Comparison of ENCODE assay signal across 8 cellular contexts in the genomic region with DNA sequence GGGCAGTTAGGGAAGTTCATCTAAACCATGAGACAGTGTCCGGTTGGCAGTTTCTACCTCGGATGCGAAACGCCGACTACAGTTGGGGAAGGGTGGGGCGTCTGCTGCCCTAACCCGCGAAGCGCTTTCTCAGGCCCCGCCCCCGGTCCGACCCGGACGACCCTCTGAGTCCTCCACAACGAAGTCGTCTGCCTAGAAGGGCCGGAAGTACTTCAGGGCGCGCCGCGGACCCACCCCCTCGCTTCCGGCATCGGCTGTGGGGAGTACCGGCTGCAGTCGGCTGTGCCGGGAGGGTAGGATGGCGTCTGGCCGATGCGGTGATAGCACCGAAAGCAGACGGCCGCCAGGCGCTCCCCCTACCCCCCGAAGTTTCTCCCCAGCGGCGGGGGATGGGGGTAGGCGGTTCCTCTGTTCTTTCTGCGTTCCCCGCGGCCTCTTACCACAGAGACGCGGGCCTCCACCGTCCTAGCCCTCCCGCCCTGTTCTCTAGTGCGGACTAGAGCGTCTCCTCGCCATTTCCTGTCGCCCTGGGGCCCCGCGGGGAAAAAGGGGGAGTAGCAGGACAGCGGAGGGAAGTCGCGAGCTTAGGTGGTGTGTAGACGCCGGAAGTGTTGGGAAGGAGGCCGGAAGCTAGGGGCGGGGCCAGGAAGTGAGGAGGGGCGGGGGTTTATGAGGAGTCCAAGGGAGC. TPM values are rescaled to one million over a fixed set of nuclear protein-coding genes. Genes with fewer than 3 reads are reported as not detected.
DNase-seq lines count a peak whose midpoint lies in the region; ATAC-seq, FAIRE-seq and TF ChIP-seq lines count a peak whose summit lies in the region.

TSS of gene TRIM41 (plus strand) at position 241 of the 688 bp plus-strand sequence. CDS start 719 bp downstream, outside the sequence.

- peak within 1 kb of the TSS; percentile 99 for H3K27ac Mint-ChIP-seq in activated CD8-positive, alpha-beta T cell treated with anti-CD3 and anti-CD28 coated beads, Interleukin-2, amount 10 ng/mL, durations not matched to agents 7 days and 5 days

- H3K4me3 ChIP-seq in BE2C (ENCODE audit: low read depth, low read length): peak within 1 kb of the TSS; percentile 89
- peak within 1 kb of the TSS; percentile 21 to 76 (median 64) for H3K4me3 ChIP-seq in endothelial cell of umbilical vein (replicated peaks in 1 of 3; ENCODE audit: insufficient read depth in 1 of 3, low read depth in 1 of 3, low read length in 3 of 3)
- H3K4me3 ChIP-seq in mucosa of rectum (ENCODE audit: low read length in 2 of 2): peak within 1 kb of the TSS; percentile 83 to 90

- no peak for TF ChIP-seq POLR2A in endothelial cell of umbilical vein (IDR thresholded peaks at IDR 0.05; ENCODE audit: low read depth, low read length)

- H3K9me3 ChIP-seq in BE2C (no peaks in the 10 kb centered on the region), endothelial cell of umbilical vein (replicated peaks; ENCODE audit: control insufficient read depth, insufficient read depth, low read length) (no peaks in the 10 kb centered on the region), mucosa of rectum (ENCODE audit: control insufficient read depth in 2 of 2, low read length in 2 of 2) (no peaks in the 10 kb centered on the region)

- no peaks in the 10 kb centered on the region for H3K9me1 ChIP-seq in endothelial cell of umbilical vein (replicated peaks; ENCODE audit: control insufficient read depth, extremely low read depth, insufficient read depth, low read length)

- peak; percentile 53 for ATAC-seq in GM19463 (IDR thresholded peaks at IDR 0.05; ENCODE audit: unreplicated experiment)
- ATAC-seq in activated CD8-positive, alpha-beta T cell treated with anti-CD3 and anti-CD28 coated beads, Interleukin-2, amount 10 ng/mL, durations not matched to agents 7 days and 5 days: peak; percentile 65

- peak; percentile 96 for FAIRE-seq in endothelial cell of umbilical vein (lab: Jason Lieb, UNC)

- CTCF ChIA-PET in activated CD8-positive, alpha-beta T cell treated with anti-CD3 and anti-CD28 coated beads, Interleukin-2, amount 10 ng/mL, durations not matched to agents 7 days and 5 days (lab: Charles Lee): interaction anchor here (0.6 to 2.1 kb wide), 9 partner anchors 16 to 1272 kb away, joined by 3 to 8 read pairs (median 4); partner anchors contain the start of gene RACK1
- CTCF ChIA-PET in endothelial cell of umbilical vein (lab: Charles Lee): interaction anchor here (0.7 to 2.1 kb wide), 5 partner anchors 16 to 39 kb away, joined by 3 to 9 read pairs (median 4); no protein-coding TSS in a partner anchor

- no peaks in the 10 kb centered on the region for H4K20me1 ChIP-seq in endothelial cell of umbilical vein (replicated peaks; ENCODE audit: control insufficient read depth, extremely low read depth, insufficient read depth, low read length)

- DNase-seq in BE2C: peak; percentile 100
- DNase-seq in HS-5 (ENCODE audit: low read depth): peak; percentile 94
- DNase-seq in activated CD8-positive, alpha-beta T cell treated with anti-CD3 and anti-CD28 coated beads, Interleukin-2, amount 10 ng/mL, durations not matched to agents 7 days and 5 days: peak; percentile 99
- DNase-seq in endothelial cell of umbilical vein (ENCODE audit: low read depth, low spot score): peak; percentile 98
- peak; percentile 90 to 96 for DNase-seq in stimulated activated CD8-positive, alpha-beta memory T cell treated with anti-CD3 and anti-CD28 coated beads, Interleukin-7, amount 100 ng/mL, for 1 hour (ENCODE audit: low read depth in 2 of 2)
- DNase-seq in stimulated activated naive CD4-positive, alpha-beta T cell treated with Interleukin-2 at 50 U/mL for 16 hours (lab: John Stamatoyannopoulos, UW): no peak

- peak within 1 kb of the TSS; percentile 88 for H3K27ac ChIP-seq in endothelial cell of umbilical vein (ENCODE audit: insufficient read depth, low read depth, low read length)
- peak within 1 kb of the TSS; percentile 93 to 99 for H3K27ac ChIP-seq in mucosa of rectum (ENCODE audit: low read depth in 2 of 2, low read length in 2 of 2)

- no peaks in the 10 kb centered on the region for H3K4me1 ChIP-seq in BE2C
- H3K4me1 ChIP-seq in endothelial cell of umbilical vein (ENCODE audit: control insufficient read depth, extremely low read depth, insufficient read depth, low read length): peaks cover 10% of the 10 kb centered on the region
- peaks cover 6 to 7% of the 10 kb centered on the region in 2 donors for H3K4me1 ChIP-seq in mucosa of rectum (ENCODE audit: control insufficient read depth in 2 of 2, insufficient read depth in 2 of 2, low read length in 2 of 2)

- 0 out of 2 replicates have a peak, but pooled peaks have one; percentile 11 for TF ChIP-seq CTCF in BE2C (IDR thresholded peaks at IDR 0.05; ENCODE audit: low read depth, low read length)
- peak; percentile 4 to 26 for TF ChIP-seq CTCF in endothelial cell of umbilical vein (IDR thresholded peaks at IDR 0.05; ENCODE audit: extremely low read depth in 1 of 2, insufficient read depth in 1 of 2, low read depth in 1 of 2, low read length in 2 of 2)

- H3K4me1 Mint-ChIP-seq in activated CD8-positive, alpha-beta T cell treated with anti-CD3 and anti-CD28 coated beads, Interleukin-2, amount 10 ng/mL, durations not matched to agents 7 days and 5 days (ENCODE audit: low read depth): peaks cover 68% of the 10 kb centered on the region

- H3K36me3 Mint-ChIP-seq in activated CD8-positive, alpha-beta T cell treated with anti-CD3 and anti-CD28 coated beads, Interleukin-2, amount 10 ng/mL, durations not matched to agents 7 days and 5 days (ENCODE audit: low read depth): peaks cover 29% of the 10 kb centered on the region

- H3K9me3 Mint-ChIP-seq in activated CD8-positive, alpha-beta T cell treated with anti-CD3 and anti-CD28 coated beads, Interleukin-2, amount 10 ng/mL, durations not matched to agents 7 days and 5 days (ENCODE audit: insufficient read depth): no peaks in the 10 kb centered on the region

- POLR2A ChIA-PET in activated CD8-positive, alpha-beta T cell treated with anti-CD3 and anti-CD28 coated beads, Interleukin-2, amount 10 ng/mL, durations not matched to agents 7 days and 5 days (lab: Charles Lee): interaction anchor here (0.6 to 8.9 kb wide), 17 partner anchors 8 to 422 kb away, joined by 3 to 157 read pairs (median 4); partner anchors contain the start of genes RACK1 and TRIM52
- POLR2A ChIA-PET in endothelial cell of umbilical vein (lab: Charles Lee): interaction anchor here (0.5 to 2.1 kb wide), 8 partner anchors 13 to 39 kb away, joined by 3 to 11 read pairs (median 6); partner anchors contain the start of genes RACK1 and TRIM7

- peak within 1 kb of the TSS; percentile 87 for H3K9ac ChIP-seq in endothelial cell of umbilical vein (replicated peaks; ENCODE audit: extremely low read depth, insufficient read depth, low read length)
- peak within 1 kb of the TSS; percentile 82 to 84 for H3K9ac ChIP-seq in mucosa of rectum (ENCODE audit: low read depth in 1 of 2, low read length in 2 of 2)

- H3K4me2 ChIP-seq in endothelial cell of umbilical vein (ENCODE audit: insufficient read depth, low read length): peak within 1 kb of the TSS; percentile 69

- intact Hi-C loops in endothelial cell of umbilical vein (cut with micrococcal nuclease): loop anchor here (1.0 to 2.0 kb wide), 4 partner anchors 21 to 58 kb away; partner anchors contain the start of gene TRIM52

- H3K27me3 ChIP-seq in BE2C (no peaks in the 10 kb centered on the region), endothelial cell of umbilical vein (ENCODE audit: control insufficient read depth in 2 of 2, insufficient read depth in 2 of 2, low read length in 2 of 2) (no peaks in the 10 kb centered on the region), mucosa of rectum (ENCODE audit: control insufficient read depth in 2 of 2, insufficient read depth in 2 of 2, low read length in 2 of 2) (no peaks in the 10 kb centered on the region)

- H3K79me2 ChIP-seq in endothelial cell of umbilical vein (ENCODE audit: control insufficient read depth, insufficient read depth, low read length): peaks cover 9% of the 10 kb centered on the region

- H3K4me3 Mint-ChIP-seq in activated CD8-positive, alpha-beta T cell treated with anti-CD3 and anti-CD28 coated beads, Interleukin-2, amount 10 ng/mL, durations not matched to agents 7 days and 5 days: peak within 1 kb of the TSS; percentile 99

- dilution Hi-C loops in endothelial cell of umbilical vein (cut with MboI; ENCODE audit: extremely low pct_ligation_motif_present, low sequenced_read_pairs): no loop called here

- BruUV-seq in endothelial cell of umbilical vein (replicated peaks; lab: Mats Ljungman, UMichigan): TSS peak; percentile 43

- peaks cover 2% of the 10 kb centered on the region for H3K27me3 Mint-ChIP-seq in activated CD8-positive, alpha-beta T cell treated with anti-CD3 and anti-CD28 coated beads, Interleukin-2, amount 10 ng/mL, durations not matched to agents 7 days and 5 days (ENCODE audit: low read depth)

- peak within 1 kb of the TSS; percentile 21 for H2AFZ ChIP-seq in endothelial cell of umbilical vein (ENCODE audit: low read depth, low read length)

- H3K36me3 ChIP-seq in BE2C (no peaks in the 10 kb centered on the region), endothelial cell of umbilical vein (ENCODE audit: control insufficient read depth in 2 of 2, extremely low read depth in 1 of 2, insufficient read depth in 2 of 2, low read length in 2 of 2) (no peaks in the 10 kb centered on the region), mucosa of rectum (ENCODE audit: control insufficient read depth in 2 of 2, insufficient read depth in 2 of 2, low read length in 2 of 2) (peaks cover 0 to 3% of the 10 kb centered on the region in 2 donors)

TF ChIP-seq in endothelial cell of umbilical vein, 7 proteins besides CTCF, POLR2A, EP300 and RAD21 (continues in another document):
- peak; percentile 85 for TF ChIP-seq POLR2AphosphoS5 (IDR thresholded peaks at IDR 0.05; ENCODE audit: insufficient read depth, low read depth, low read length)
- TF ChIP-seq EZH2 (IDR thresholded peaks at IDR 0.05; ENCODE audit: borderline replicate concordance, low read depth, low read length, severe bottlenecking): no peak
- TF ChIP-seq MAX (IDR thresholded peaks at IDR 0.05; ENCODE audit: insufficient read depth, insufficient read length): no peak

RNA-seq across cellular contexts. Expression of gene TRIM41, which starts in this region (rescaled TPM):
- 80.4 TPM for polyA plus RNA-seq in BE2C (2012; ENCODE audit: insufficient read depth, insufficient read length, low read depth)
- total RNA-seq in activated CD8-positive, alpha-beta T cell treated with anti-CD3 and anti-CD28 coated beads, Interleukin-2, amount 10 ng/mL, durations not matched to agents 7 days and 5 days: 10 to 100 TPM; 40.0 to 44.7 TPM
- total RNA-seq in endothelial cell of umbilical vein: 17.3 and 19.9 TPM in 2 replicates
- 11.2 and 12.8 TPM in 2 replicates for polyA plus RNA-seq in endothelial cell of umbilical vein
- polyA plus RNA-seq in endothelial cell of umbilical vein (2011; cell fraction: cytosol; rRNA removed): 8.7 and 10.4 TPM in 2 replicates
- polyA plus RNA-seq in endothelial cell of umbilical vein (2011; cell fraction: nucleus; rRNA removed): 48.8 and 57.0 TPM in 2 replicates
- 13.2 and 13.7 TPM in 2 replicates for polyA plus RNA-seq in endothelial cell of umbilical vein (2012)
- polyA minus RNA-seq in endothelial cell of umbilical vein: 6.9 and 7.1 TPM in 2 replicates
- polyA minus RNA-seq in endothelial cell of umbilical vein (2011; cell fraction: cytosol; rRNA and poly(A)+ RNA removed): 14.7 TPM
- 9.8 and 11.1 TPM in 2 replicates for polyA minus RNA-seq in endothelial cell of umbilical vein (2011; cell fraction: nucleus; rRNA and poly(A)+ RNA removed)
